ENCODE assay signal across 16 cellular contexts in genomic region chr1:38235705-38236104, GRCh38.
DNase-seq lines count a peak whose midpoint lies in the region; ATAC-seq and TF ChIP-seq lines count a peak whose summit lies in the region.
"Had no signal": no experiment of that assay in that cellular context is flagged by ENCODE, and none has a peak within 500 bp of the region (broad histone marks: within the 10 kb centered on the region; RNA-seq: fewer than 3 reads in every experiment).

No MANE protein-coding gene starts in this region.

- no peak for TF ChIP-seq POLR2A in stomach (IDR thresholded peaks at IDR 0.05)

- H3K27me3 ChIP-seq in GM23248 (replicated peaks; ENCODE audit: insufficient read depth) (peaks cover 18% of the 10 kb centered on the region; the same call in 1 of the 2 replicates), RWPE2 (ENCODE audit: insufficient read depth, poor library complexity, severe bottlenecking) (no peaks in the 10 kb centered on the region), skeletal muscle satellite cell (ENCODE audit: control insufficient read depth, insufficient read depth, low read length) (no peaks in the 10 kb centered on the region), stomach (peaks cover 0 to 16% (median 0%) of the 10 kb centered on the region in 3 donors)

- peak; percentile 68 for ATAC-seq in RWPE2 (ENCODE audit: low read depth)
- ATAC-seq: stimulated activated naive CD8-positive, alpha-beta T cell treated with anti-CD3 and anti-CD28 coated beads, Interleukin-15, amount 100 ng/mL, for 72 hours had no signal

- no peaks in the 10 kb centered on the region for H3K9me3 Mint-ChIP-seq in activated CD4-positive, alpha-beta memory T cell treated with anti-CD3 and anti-CD28 coated beads, Interleukin-2, amount 10 ng/mL, durations not matched to agents 7 days and 5 days
- H3K9me3 Mint-ChIP-seq: neural crest cell; stimulated activated naive CD8-positive, alpha-beta T cell treated with anti-CD3 and anti-CD28 coated beads, Interleukin-15, amount 100 ng/mL, for 72 hours had no signal

- CTCF ChIA-PET in activated CD4-positive, alpha-beta memory T cell treated with anti-CD3 and anti-CD28 coated beads, Interleukin-2, amount 10 ng/mL, durations not matched to agents 7 days and 5 days (lab: Charles Lee), result no interaction called here

- intact Hi-C loops in stomach (cut with DNase I; ENCODE audit: low total_unique reads), result no loop called here

- H3K9ac ChIP-seq in GM23248, result no peak overlapping the region
- H3K9ac ChIP-seq in skeletal muscle satellite cell (ENCODE audit: low read depth, low read length), result no peak overlapping the region

- in situ Hi-C loops in GM23248 (cut with MboI) (no loop called here), G401 (cut with HindIII; ENCODE audit: low sequenced_read_pairs) (no loop called here)

- H3K4me1 Mint-ChIP-seq in activated CD4-positive, alpha-beta memory T cell treated with anti-CD3 and anti-CD28 coated beads, Interleukin-2, amount 10 ng/mL, durations not matched to agents 7 days and 5 days, result no peaks in the 10 kb centered on the region
- H3K4me1 Mint-ChIP-seq: neural crest cell; stimulated activated naive CD8-positive, alpha-beta T cell treated with anti-CD3 and anti-CD28 coated beads, Interleukin-15, amount 100 ng/mL, for 72 hours had no signal

- WGBS in GM23248 (ENCODE audit: low coverage in 1 of 2, low lambda C conversion rate in 2 of 2, missing lambda C conversion rate in 2 of 2), 2 experiments, result 16 to 27% methylated on average over 3 of the region's 3 CpGs
- 60 to 78% (median 74%) methylated on average over 3 of the region's 3 CpGs for WGBS in stomach, 5 donors

- no peak overlapping the region for H3K27ac ChIP-seq in GM23248
- H3K27ac ChIP-seq in RWPE2 (ENCODE audit: poor library complexity, severe bottlenecking), result no peak overlapping the region
- H3K27ac ChIP-seq in stomach, result no peak overlapping the region
- H3K27ac ChIP-seq: lower lobe of right lung, skin epidermis, WERI-Rb-1 had no signal

- no peaks in the 10 kb centered on the region for H3K4me1 ChIP-seq in GM23248 (ENCODE audit: insufficient read depth)
- H3K4me1 ChIP-seq in RWPE2 (ENCODE audit: insufficient read depth, poor library complexity, severe bottlenecking), result no peaks in the 10 kb centered on the region
- H3K4me1 ChIP-seq in skeletal muscle satellite cell (ENCODE audit: control insufficient read depth, insufficient read depth, low read length), result peaks cover 5% of the 10 kb centered on the region
- no peaks in the 10 kb centered on the region for H3K4me1 ChIP-seq in stomach
- H3K4me1 ChIP-seq: lower lobe of right lung had no signal

- H3K9me3 ChIP-seq in GM23248 (ENCODE audit: low read depth), result no peaks in the 10 kb centered on the region
- no peaks in the 10 kb centered on the region for H3K9me3 ChIP-seq in RWPE2 (ENCODE audit: severe bottlenecking)
- H3K9me3 ChIP-seq in skeletal muscle satellite cell (replicated peaks; ENCODE audit: low read length), result no peaks in the 10 kb centered on the region
- peaks cover 0 to 7% (median 0%) of the 10 kb centered on the region in 4 donors for H3K9me3 ChIP-seq in stomach
- H3K9me3 ChIP-seq: lower lobe of right lung had no signal

- TF ChIP-seq EP300 in stomach (IDR thresholded peaks at IDR 0.05), result no peak

- H3F3A ChIP-seq in GM23248 (ENCODE audit: insufficient read depth), result no peaks in the 10 kb centered on the region

- POLR2A ChIA-PET in activated CD4-positive, alpha-beta memory T cell treated with anti-CD3 and anti-CD28 coated beads, Interleukin-2, amount 10 ng/mL, durations not matched to agents 7 days and 5 days (lab: Charles Lee), result no interaction called here

- H2AFZ ChIP-seq in GM23248, result no peak overlapping the region

- no peaks in the 10 kb centered on the region for H3K36me3 ChIP-seq in GM23248 (ENCODE audit: low read depth)
- no peaks in the 10 kb centered on the region for H3K36me3 ChIP-seq in RWPE2 (ENCODE audit: low read depth)
- H3K36me3 ChIP-seq in skeletal muscle satellite cell (ENCODE audit: insufficient read depth, low read length), result no peaks in the 10 kb centered on the region
- H3K36me3 ChIP-seq in stomach, result no peaks in the 10 kb centered on the region
- H3K36me3 ChIP-seq: lower lobe of right lung, WERI-Rb-1 had no signal

- no peak overlapping the region for H3K4me3 Mint-ChIP-seq in activated CD4-positive, alpha-beta memory T cell treated with anti-CD3 and anti-CD28 coated beads, Interleukin-2, amount 10 ng/mL, durations not matched to agents 7 days and 5 days
- H3K4me3 Mint-ChIP-seq: neural crest cell; stimulated activated naive CD8-positive, alpha-beta T cell treated with anti-CD3 and anti-CD28 coated beads, Interleukin-15, amount 100 ng/mL, for 72 hours had no signal

- DNase-seq in GM23248, result peak; percentile 40
- no peak for DNase-seq in RWPE2 (ENCODE audit: low spot score)
- DNase-seq in fibroblast of mammary gland (ENCODE audit: low read depth), result peak; percentile 83
- DNase-seq in G401 (ENCODE audit: low spot score), result no peak
- DNase-seq in stomach, result no peak
- DNase-seq in NCI-H1930 (lab: John Stamatoyannopoulos, UW), result no peak
- no peak for DNase-seq in activated CD4-positive, alpha-beta memory T cell treated with anti-CD3 and anti-CD28 coated beads, Interleukin-2, amount 10 ng/mL, durations not matched to agents 7 days and 5 days
- DNase-seq: cerebellar nuclear complex; lower lobe of right lung; NCI-H1092; NCI-H2227 treated with DMSO at 0.1 percent for 48 hours; stimulated activated naive CD8-positive, alpha-beta T cell treated with anti-CD3 and anti-CD28 coated beads, Interleukin-15, amount 100 ng/mL, for 72 hours; WERI-Rb-1 had no signal

- H3K79me2 ChIP-seq in GM23248 (ENCODE audit: insufficient read depth), result no peaks in the 10 kb centered on the region

- TF ChIP-seq CTCF in RWPE2 (IDR thresholded peaks at IDR 0.05; ENCODE audit: poor library complexity, severe bottlenecking), result no peak
- no peak for TF ChIP-seq CTCF in fibroblast of mammary gland (conservative IDR thresholded peaks at IDR 0.05; ENCODE audit: control insufficient read depth, insufficient read depth, low read depth, low read length)
- TF ChIP-seq CTCF in stomach (IDR thresholded peaks at IDR 0.05), result no peak

- no peaks in the 10 kb centered on the region for H3K36me3 Mint-ChIP-seq in activated CD4-positive, alpha-beta memory T cell treated with anti-CD3 and anti-CD28 coated beads, Interleukin-2, amount 10 ng/mL, durations not matched to agents 7 days and 5 days (ENCODE audit: low read depth)

- H3K27ac Mint-ChIP-seq in activated CD4-positive, alpha-beta memory T cell treated with anti-CD3 and anti-CD28 coated beads, Interleukin-2, amount 10 ng/mL, durations not matched to agents 7 days and 5 days, result no peak overlapping the region
- H3K27ac Mint-ChIP-seq: stimulated activated naive CD8-positive, alpha-beta T cell treated with anti-CD3 and anti-CD28 coated beads, Interleukin-15, amount 100 ng/mL, for 72 hours had no signal

- H3K9me2 ChIP-seq in GM23248 (ENCODE audit: insufficient read depth), result no peaks in the 10 kb centered on the region

- no peaks in the 10 kb centered on the region for H4K20me1 ChIP-seq in GM23248 (ENCODE audit: insufficient read depth)

- peaks cover 8% of the 10 kb centered on the region for H3K27me3 Mint-ChIP-seq in activated CD4-positive, alpha-beta memory T cell treated with anti-CD3 and anti-CD28 coated beads, Interleukin-2, amount 10 ng/mL, durations not matched to agents 7 days and 5 days

- H3K4me3 ChIP-seq in GM23248 (no peak overlapping the region), RWPE2 (ENCODE audit: severe bottlenecking) (no peak overlapping the region), fibroblast of mammary gland (ENCODE audit: control insufficient read depth, low read depth, low read length) (no peak overlapping the region), skeletal muscle satellite cell (ENCODE audit: low read length) (no peak overlapping the region), stomach (no peak overlapping the region)
- H3K4me3 ChIP-seq: lower lobe of right lung, skin epidermis had no signal

- no peak overlapping the region for H3K4me2 ChIP-seq in GM23248 (ENCODE audit: unreplicated experiment)
- H3K4me2 ChIP-seq in skeletal muscle satellite cell (ENCODE audit: low read length), result peak overlapping the region; percentile 4

Comparison
In these comparisons a context has a peak if more than half of its experiments do, and no peak if none do; other contexts are left out.
1. DNase-seq: peak in GM23248 (single experiment) and fibroblast of mammary gland (single experiment); none in RWPE2 (single experiment), G401 (single experiment), stomach (single experiment), NCI-H1930 (0 of 2) and activated CD4-positive, alpha-beta memory T cell treated with anti-CD3 and anti-CD28 coated beads, Interleukin-2, amount 10 ng/mL, durations not matched to agents 7 days and 5 days (single experiment).